In the genomic region with DNA sequence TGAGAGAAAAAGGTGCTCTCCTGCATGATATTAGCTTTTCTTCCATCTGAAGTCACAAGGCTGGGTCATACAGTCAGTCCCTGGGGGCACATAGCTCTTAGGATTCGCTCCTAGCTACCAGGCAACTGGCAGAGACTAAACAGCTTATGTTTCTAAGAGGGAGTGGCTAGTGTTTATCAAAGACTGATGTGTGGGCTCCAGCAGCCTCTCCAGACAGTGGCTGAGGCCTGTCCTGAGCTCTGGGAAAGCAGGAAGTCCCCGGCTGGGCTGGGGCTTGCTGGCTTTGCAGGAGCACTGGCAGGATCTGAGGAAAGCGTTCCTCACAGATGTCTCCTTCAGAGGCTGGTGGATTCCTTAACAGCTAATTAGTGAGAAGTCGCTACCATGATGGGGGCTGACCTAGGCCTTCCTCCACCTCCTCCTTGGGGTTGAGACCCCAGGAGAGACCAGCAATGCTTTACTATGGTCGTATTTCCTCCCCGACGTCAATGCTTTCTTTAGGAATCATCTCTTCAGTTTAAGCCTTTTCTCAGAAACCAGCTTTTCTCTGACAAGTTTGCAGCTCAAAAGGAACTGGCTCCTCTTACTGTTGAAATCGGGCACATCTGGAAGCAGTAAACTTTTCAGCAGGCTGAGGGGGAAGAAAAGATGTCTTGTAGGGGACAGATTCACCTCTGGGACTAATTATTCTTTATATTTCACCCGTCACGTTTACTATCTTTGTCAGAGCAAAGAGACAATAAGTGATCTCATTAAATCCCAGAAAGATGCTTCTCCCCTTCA, we compare ENCODE assay signal across 8 cellular contexts. TPM values are rescaled to one million over a fixed set of nuclear protein-coding genes. Genes with fewer than 3 reads are reported as not detected.
DNase-seq lines count a peak whose midpoint lies in the region; ATAC-seq and TF ChIP-seq lines count a peak whose summit lies in the region.

No MANE protein-coding gene starts in this region.

- intact Hi-C loops in esophagus muscularis mucosa (cut with DNase I), result loop anchor here (5.0 kb wide), 1 partner anchor 63 kb away; the partner anchor contains the start of gene SERTAD4
- intact Hi-C loops in dorsolateral prefrontal cortex (cut with DNase I), result no loop called here
- intact Hi-C loops in naive thymus-derived CD4-positive, alpha-beta T cell (cut with micrococcal nuclease), result no loop called here

- CTCF ChIA-PET in naive thymus-derived CD4-positive, alpha-beta T cell (lab: Charles Lee), result interaction anchor here (0.6 kb wide), 1 partner anchor 80 kb away, joined by 3 read pairs; no protein-coding TSS in a partner anchor

- no peak for TF ChIP-seq EP300 in esophagus muscularis mucosa (IDR thresholded peaks at IDR 0.05)

- H3K9me3 ChIP-seq in esophagus muscularis mucosa, result no peaks in the 10 kb centered on the region
- no peaks in the 10 kb centered on the region for H3K9me3 ChIP-seq in naive thymus-derived CD4-positive, alpha-beta T cell (ENCODE audit: control insufficient read depth in 2 of 3, low read length in 3 of 3)

- no peak for ATAC-seq in naive thymus-derived CD4-positive, alpha-beta T cell

- H3K4me3 Mint-ChIP-seq in neural crest cell, result peak overlapping the region; percentile 54
- peak overlapping the region in 1 of 10 donors; percentile 20 for H3K4me3 Mint-ChIP-seq in naive thymus-derived CD4-positive, alpha-beta T cell

- peak overlapping the region; percentile 4 for H3K27ac Mint-ChIP-seq in neural crest cell (ENCODE audit: unreplicated experiment)
- no peak overlapping the region for H3K27ac Mint-ChIP-seq in naive thymus-derived CD4-positive, alpha-beta T cell

- H3K36me3 ChIP-seq in esophagus muscularis mucosa, result no peaks in the 10 kb centered on the region
- H3K36me3 ChIP-seq in naive thymus-derived CD4-positive, alpha-beta T cell (ENCODE audit: control insufficient read depth in 2 of 3, insufficient read depth in 3 of 3, low read length in 3 of 3), result no peaks in the 10 kb centered on the region

- POLR2A ChIA-PET in naive thymus-derived CD4-positive, alpha-beta T cell (lab: Charles Lee), result no interaction called here

- H3K27me3 ChIP-seq in esophagus muscularis mucosa (no peaks in the 10 kb centered on the region), dorsolateral prefrontal cortex (peaks cover 0 to 8% (median 0%) of the 10 kb centered on the region in 45 donors)
- H3K27me3 ChIP-seq in naive thymus-derived CD4-positive, alpha-beta T cell (ENCODE audit: control insufficient read depth in 2 of 2, insufficient read depth in 2 of 2, low read length in 2 of 2), result peaks cover 3 to 4% of the 10 kb centered on the region in 2 donors

- H3K4me3 ChIP-seq in esophagus muscularis mucosa (no peak overlapping the region), dorsolateral prefrontal cortex (no peak overlapping the region)
- H3K4me3 ChIP-seq in naive thymus-derived CD4-positive, alpha-beta T cell (ENCODE audit: low read length), result no peak overlapping the region

- H3K4me1 Mint-ChIP-seq in neural crest cell, result peaks cover 49% of the 10 kb centered on the region
- H3K4me1 Mint-ChIP-seq in naive thymus-derived CD4-positive, alpha-beta T cell, result peaks cover 0 to 5% (median 0%) of the 10 kb centered on the region in 7 donors

- DNase-seq in DMS153 (lab: John Stamatoyannopoulos, UW) (peak; percentile 98), NCI-H2171 treated with DMSO at 0.1 percent for 48 hours (lab: John Stamatoyannopoulos, UW) (peak; percentile 71), esophagus muscularis mucosa (ENCODE audit: extremely low spot score) (no peak), neural crest cell (ENCODE audit: low read depth, low spot score) (peak; percentile 37), dorsolateral prefrontal cortex (no peak), GM19240 (ENCODE audit: insufficient read length, low spot score) (no peak), UCSD-AML1 (lab: John Stamatoyannopoulos, UW; ENCODE audit: unreplicated experiment) (no peak)
- DNase-seq in naive thymus-derived CD4-positive, alpha-beta T cell, result no peak

- TF ChIP-seq CTCF in esophagus muscularis mucosa (IDR thresholded peaks at IDR 0.05) (no peak), neural crest cell (conservative IDR thresholded peaks at IDR 0.05) (no peak), dorsolateral prefrontal cortex (IDR thresholded peaks at IDR 0.05 in 54 of 56, conservative IDR thresholded peaks at IDR 0.05 in 2 of 56; ENCODE audit: low read depth in 1 of 56, partially characterized antibody in 56 of 56) (peak in 1 of 56 donors; percentile 4)

- H3K9me3 Mint-ChIP-seq in neural crest cell, result no peaks in the 10 kb centered on the region
- no peaks in the 10 kb centered on the region for H3K9me3 Mint-ChIP-seq in naive thymus-derived CD4-positive, alpha-beta T cell

- no peak for TF ChIP-seq POLR2A in esophagus muscularis mucosa (IDR thresholded peaks at IDR 0.05; ENCODE audit: low read depth)

- WGBS in esophagus muscularis mucosa, result 72% methylated on average over 10 of the region's 10 CpGs

- H3K27ac ChIP-seq in esophagus muscularis mucosa (replicated peaks in 1 of 4), result peak overlapping the region; percentile 8 to 82 (median 27)
- peak overlapping the region in 4 of 59 donors; percentile 9 to 36 (median 27) for H3K27ac ChIP-seq in dorsolateral prefrontal cortex
- H3K27ac ChIP-seq in naive thymus-derived CD4-positive, alpha-beta T cell (ENCODE audit: low read depth, low read length), result no peak overlapping the region

- H3K4me1 ChIP-seq in esophagus muscularis mucosa, result peaks cover 42 to 51% (median 46%) of the 10 kb centered on the region in 4 donors
- no peaks in the 10 kb centered on the region for H3K4me1 ChIP-seq in naive thymus-derived CD4-positive, alpha-beta T cell (ENCODE audit: control insufficient read depth in 2 of 2, insufficient read depth in 2 of 2, low read length in 2 of 2)

- peaks cover 25% of the 10 kb centered on the region for H3K27me3 Mint-ChIP-seq in neural crest cell (ENCODE audit: low read depth)
- peaks cover 32 to 49% (median 40%) of the 10 kb centered on the region in 5 donors for H3K27me3 Mint-ChIP-seq in naive thymus-derived CD4-positive, alpha-beta T cell

- no peaks in the 10 kb centered on the region for H3K36me3 Mint-ChIP-seq in neural crest cell (ENCODE audit: low read depth)
- no peaks in the 10 kb centered on the region for H3K36me3 Mint-ChIP-seq in naive thymus-derived CD4-positive, alpha-beta T cell

RNA-seq across cellular contexts. Expression of gene HHAT, which starts 33.5 kb away (rescaled TPM):
- total RNA-seq in esophagus muscularis mucosa (1 to 10 TPM in 2 of 4 donors, under 1 TPM in 2; 0.83 to 1.6 (median 1.2) TPM), neural crest cell (5.5 and 6.9 TPM in 2 replicates), dorsolateral prefrontal cortex (10 to 100 TPM in 13 of 120 experiments, 1 to 10 TPM in 107; 3.6 to 14.7 (median 7.1) TPM)
- 1 to 10 TPM; 1.1 to 3.8 (median 2.7) TPM for total RNA-seq in naive thymus-derived CD4-positive, alpha-beta T cell
- under 1 TPM; 0.84 to 0.99 TPM for polyA plus RNA-seq in naive thymus-derived CD4-positive, alpha-beta T cell

Comparison
In these comparisons a context has a peak if more than half of its experiments do, and no peak if none do; other contexts are left out.
1. DNase-seq: peak in DMS153 (single experiment), NCI-H2171 treated with DMSO at 0.1 percent for 48 hours (single experiment) and neural crest cell (single experiment); none in esophagus muscularis mucosa (single experiment), dorsolateral prefrontal cortex (0 of 10), GM19240 (single experiment), naive thymus-derived CD4-positive, alpha-beta T cell (0 of 9) and UCSD-AML1 (single experiment).